Comparison of ENCODE assay signal across 29 cellular contexts in the genomic region with DNA sequence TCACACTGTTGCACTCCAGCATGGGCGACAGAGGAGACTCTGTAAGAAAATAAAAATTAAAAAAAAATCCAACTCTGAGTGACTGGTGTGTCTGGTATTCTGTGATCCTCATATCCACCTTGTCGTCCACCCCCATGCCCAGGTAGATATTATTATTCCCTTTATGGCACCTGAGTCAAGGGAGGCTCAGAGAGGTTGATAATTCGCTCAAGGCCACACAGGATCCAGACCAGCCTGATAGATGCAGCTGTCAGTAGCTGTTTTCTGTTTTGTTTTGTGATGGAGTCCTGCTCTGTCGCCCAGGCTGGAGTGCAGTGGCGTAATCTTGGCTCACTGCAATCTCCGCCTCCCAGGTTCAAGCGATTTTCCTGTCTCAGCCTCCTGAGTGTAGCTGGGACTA. TPM values are rescaled to one million over a fixed set of nuclear protein-coding genes. Genes with fewer than 3 reads are reported as not detected.
"Had no signal": no experiment of that assay in that cellular context is flagged by ENCODE, and none has a peak within 500 bp of the region (broad histone marks: within the 10 kb centered on the region; RNA-seq: fewer than 3 reads in every experiment).

No MANE protein-coding gene starts in this region.

- H3K36me3 ChIP-seq: colonic mucosa, esophagus muscularis mucosa, esophagus squamous epithelium, gastrocnemius medialis, gastroesophageal sphincter, heart left ventricle, heart right ventricle had no signal

- FAIRE-seq: colon, endometrium, endothelial cell of umbilical vein, frontal cortex had no signal

- H3K27ac Mint-ChIP-seq: effector memory CD8-positive, alpha-beta T cell; endodermal cell had no signal

- H3K4me3 Mint-ChIP-seq: dendritic cell treated with granulocyte-macrophage colony-stimulating factor and Interleukin-4, amounts not matched to agents 40 ng/mL and 50 ng/mL, for 4 days; effector memory CD8-positive, alpha-beta T cell; endodermal cell had no signal

- H3K9me3 ChIP-seq: colonic mucosa, esophagus muscularis mucosa, esophagus squamous epithelium, gastrocnemius medialis, gastroesophageal sphincter, heart left ventricle, heart right ventricle had no signal

- H3K9me3 Mint-ChIP-seq: dendritic cell treated with granulocyte-macrophage colony-stimulating factor and Interleukin-4, amounts not matched to agents 40 ng/mL and 50 ng/mL, for 4 days; effector memory CD8-positive, alpha-beta T cell; endodermal cell had no signal

- H3K27ac ChIP-seq: colonic mucosa, coronary artery, epithelial cell of prostate, esophagus muscularis mucosa, esophagus squamous epithelium, foreskin keratinocyte, gastrocnemius medialis, gastroesophageal sphincter, heart left ventricle, heart right ventricle had no signal

- H3K27me3 ChIP-seq: colonic mucosa, dorsolateral prefrontal cortex, esophagus muscularis mucosa, esophagus squamous epithelium, gastrocnemius medialis, heart left ventricle, heart right ventricle had no signal

- H3K4me3 ChIP-seq: colonic mucosa, coronary artery, dorsolateral prefrontal cortex, esophagus muscularis mucosa, esophagus squamous epithelium, gastrocnemius medialis, gastroesophageal sphincter, heart left ventricle, heart right ventricle had no signal

- H3K4me1 ChIP-seq: colonic mucosa, foreskin keratinocyte had no signal

- ATAC-seq: effector memory CD8-positive, alpha-beta T cell; esophagus mucosa; foreskin keratinocyte; gastroesophageal sphincter; heart left ventricle; heart right ventricle had no signal

- DNase-seq: colonic mucosa; cortex of kidney; dermis blood vessel endothelial cell; dorsolateral prefrontal cortex; effector CD4-positive, alpha-beta T cell; effector CD8-positive, alpha-beta T cell; effector memory CD4-positive, alpha-beta T cell; effector memory CD8-positive, alpha-beta T cell; esophagus squamous epithelium; foreskin fibroblast; foreskin keratinocyte; foreskin melanocyte; gastrocnemius medialis; glutamatergic neuron; head of caudate nucleus; heart left ventricle; heart right ventricle had no signal

RNA-seq across cellular contexts. Expression of a gene that starts 14.8 kb away (rescaled TPM):
- total RNA-seq: fibroblast of lung had no signal
